Comparison of ENCODE assay signal across 28 cellular contexts in genomic region chr14:104080557-104081492, GRCh38. TPM values are rescaled to one million over a fixed set of nuclear protein-coding genes. Genes with fewer than 3 reads are reported as not detected.
A peak's percentile ranks its signal among the peaks of the same experiment; 100 is the strongest.
DNase-seq lines count a peak whose midpoint lies in the region; ATAC-seq and TF ChIP-seq lines count a peak whose summit lies in the region.
"Had no signal": no experiment of that assay in that cellular context is flagged by ENCODE, and none has a peak within 500 bp of the region (broad histone marks: within the 10 kb centered on the region; RNA-seq: fewer than 3 reads in every experiment).

No MANE protein-coding gene starts in this region.

- ATAC-seq in Right ventricle myocardium superior (ENCODE audit: poor library complexity) (no peak), heart right ventricle (no peak), GM18511 (IDR thresholded peaks at IDR 0.05; ENCODE audit: unreplicated experiment) (no peak)
- no peak for ATAC-seq in CD4-positive, alpha-beta T cell (ENCODE audit: poor library complexity)
- ATAC-seq: heart left ventricle; stimulated activated effector memory CD8-positive, alpha-beta T cell treated with anti-CD3 and anti-CD28 coated beads, Interleukin-12 subunit alpha, Interleukin-12 subunit beta, amount 100 ng/mL, for 72 hours had no signal

- no peak overlapping the region for H3K27ac Mint-ChIP-seq in CD14-positive monocyte
- no peak overlapping the region for H3K27ac Mint-ChIP-seq in CD4-positive, alpha-beta T cell
- H3K27ac Mint-ChIP-seq: activated naive CD8-positive, alpha-beta T cell treated with anti-CD3 and anti-CD28 coated beads for 36 hours; IgD-negative memory B cell; naive B cell; stimulated activated effector memory CD8-positive, alpha-beta T cell treated with anti-CD3 and anti-CD28 coated beads, Interleukin-12 subunit alpha, Interleukin-12 subunit beta, amount 100 ng/mL, for 72 hours had no signal

- DNase-seq in Right ventricle myocardium superior (peak; percentile 40), heart right ventricle (no peak), astrocyte of the hippocampus (ENCODE audit: low read depth, low spot score) (peak; percentile 0), CD14-positive monocyte (ENCODE audit: low spot score) (no peak), amniotic stem cell (lab: John Stamatoyannopoulos, UW) (no peak)
- no peak for DNase-seq in CD4-positive, alpha-beta T cell
- DNase-seq: activated effector memory CD4-positive, alpha-beta T cell treated with Interleukin-2 at 50 U/mL for 16 hours; activated naive CD8-positive, alpha-beta T cell treated with anti-CD3 and anti-CD28 coated beads for 36 hours; effector CD4-positive, alpha-beta T cell; EL; heart left ventricle; mesenchymal stem cell; naive B cell; NCI-H526 treated with DMSO at 0.1 percent for 48 hours; OCI-M1; spleen; stimulated activated CD4-positive, alpha-beta T cell treated with anti-CD3 and anti-CD28 coated beads, Interleukin-2, amount 100 ng/mL, for 48 hours; T1000 had no signal

- CTCF ChIA-PET in CD4-positive, alpha-beta T cell (lab: Charles Lee): no interaction called here

- 92 to 94% methylated on average over 26 of the region's 26 CpGs for WGBS in heart right ventricle, 2 donors

- POLR2A ChIA-PET in CD4-positive, alpha-beta T cell (lab: Charles Lee): no interaction called here

- no peaks in the 10 kb centered on the region for H3K36me3 ChIP-seq in heart right ventricle
- no peaks in the 10 kb centered on the region for H3K36me3 ChIP-seq in mucosa of rectum (ENCODE audit: control insufficient read depth in 2 of 2, insufficient read depth in 2 of 2, low read length in 2 of 2)
- H3K36me3 ChIP-seq: heart left ventricle, ovary, spleen, suprapubic skin, vagina had no signal

- no peak overlapping the region for H3K4me3 Mint-ChIP-seq in CD14-positive monocyte
- H3K4me3 Mint-ChIP-seq in CD4-positive, alpha-beta T cell: no peak overlapping the region
- H3K4me3 Mint-ChIP-seq: activated naive CD8-positive, alpha-beta T cell treated with anti-CD3 and anti-CD28 coated beads for 36 hours; stimulated activated effector memory CD8-positive, alpha-beta T cell treated with anti-CD3 and anti-CD28 coated beads, Interleukin-12 subunit alpha, Interleukin-12 subunit beta, amount 100 ng/mL, for 72 hours had no signal

- H3K27me3 ChIP-seq in heart right ventricle: peaks cover 2 to 27% (median 9%) of the 10 kb centered on the region in 7 donors
- no peaks in the 10 kb centered on the region for H3K27me3 ChIP-seq in mucosa of rectum (ENCODE audit: control insufficient read depth in 2 of 2, insufficient read depth in 2 of 2, low read length in 2 of 2)
- peaks cover 2% of the 10 kb centered on the region for H3K27me3 ChIP-seq in CD4-positive, alpha-beta T cell (ENCODE audit: control insufficient read depth, insufficient read depth, low read length)
- H3K27me3 ChIP-seq: ovary, vagina had no signal

- intact Hi-C loops in Right ventricle myocardium superior (cut with DNase I): no loop called here
- intact Hi-C loops in heart right ventricle (cut with DNase I): loop anchor here in 1 of 10 donors (5.0 kb wide), 1 partner anchor 46 kb away; no protein-coding TSS in a partner anchor
- intact Hi-C loops in CD14-positive monocyte (cut with micrococcal nuclease): no loop called here
- intact Hi-C loops in CD4-positive, alpha-beta T cell (cut with DNase I, micrococcal nuclease): no loop called here

- H3K4me1 ChIP-seq in heart right ventricle (peaks cover 0 to 23% (median 11%) of the 10 kb centered on the region in 9 donors), mucosa of rectum (ENCODE audit: control insufficient read depth in 2 of 2, insufficient read depth in 2 of 2, low read length in 2 of 2) (peaks cover 45 to 54% of the 10 kb centered on the region in 2 donors)

- no peak for TF ChIP-seq CTCF in heart right ventricle (IDR thresholded peaks at IDR 0.05)
- TF ChIP-seq CTCF in CD14-positive monocyte (IDR thresholded peaks at IDR 0.05): no peak
- TF ChIP-seq CTCF in CD4-positive, alpha-beta T cell (IDR thresholded peaks at IDR 0.05): no peak

- H3K9me3 ChIP-seq in heart right ventricle (no peaks in the 10 kb centered on the region), mucosa of rectum (ENCODE audit: control insufficient read depth in 2 of 2, low read length in 2 of 2) (no peaks in the 10 kb centered on the region)
- no peaks in the 10 kb centered on the region for H3K9me3 ChIP-seq in CD4-positive, alpha-beta T cell (ENCODE audit: control insufficient read depth, low read length)
- H3K9me3 ChIP-seq: heart left ventricle, ovary, spleen, suprapubic skin, vagina had no signal

- H3K9ac ChIP-seq in mucosa of rectum (ENCODE audit: low read depth in 1 of 2, low read length in 2 of 2): peak overlapping the region; percentile 63 to 80

- H3K4me1 Mint-ChIP-seq in CD14-positive monocyte: peaks cover 2% of the 10 kb centered on the region
- H3K4me1 Mint-ChIP-seq in CD4-positive, alpha-beta T cell (ENCODE audit: low read depth): peaks cover 20% of the 10 kb centered on the region

- H3K27me3 Mint-ChIP-seq in CD14-positive monocyte (ENCODE audit: low read depth in 3 of 3): peaks cover 12 to 29% (median 28%) of the 10 kb centered on the region in 3 donors
- peaks cover 22% of the 10 kb centered on the region for H3K27me3 Mint-ChIP-seq in CD4-positive, alpha-beta T cell

- H3K4me3 ChIP-seq in heart right ventricle (no peak overlapping the region), mucosa of rectum (ENCODE audit: low read length in 2 of 2) (peak overlapping the region; percentile 55 to 57)
- H3K4me3 ChIP-seq: heart left ventricle, ovary, spleen, suprapubic skin, vagina had no signal

- H3K27ac ChIP-seq in heart right ventricle (no peak overlapping the region), mucosa of rectum (ENCODE audit: low read depth in 2 of 2, low read length in 2 of 2) (peak overlapping the region; percentile 86 to 89)
- no peak overlapping the region for H3K27ac ChIP-seq in CD4-positive, alpha-beta T cell (ENCODE audit: low read depth, low read length)
- H3K27ac ChIP-seq: C4-2B, heart left ventricle, ovary, spleen, suprapubic skin, vagina had no signal

- no peaks in the 10 kb centered on the region for H3K36me3 Mint-ChIP-seq in CD14-positive monocyte
- no peaks in the 10 kb centered on the region for H3K36me3 Mint-ChIP-seq in CD4-positive, alpha-beta T cell (ENCODE audit: low read depth)
- H3K36me3 Mint-ChIP-seq: activated naive CD8-positive, alpha-beta T cell treated with anti-CD3 and anti-CD28 coated beads for 36 hours; naive B cell; stimulated activated effector memory CD8-positive, alpha-beta T cell treated with anti-CD3 and anti-CD28 coated beads, Interleukin-12 subunit alpha, Interleukin-12 subunit beta, amount 100 ng/mL, for 72 hours had no signal

- peaks cover 0 to 5% (median 0%) of the 10 kb centered on the region in 7 donors for H3K9me3 Mint-ChIP-seq in CD14-positive monocyte
- no peaks in the 10 kb centered on the region for H3K9me3 Mint-ChIP-seq in CD4-positive, alpha-beta T cell
- H3K9me3 Mint-ChIP-seq: activated naive CD8-positive, alpha-beta T cell treated with anti-CD3 and anti-CD28 coated beads for 36 hours; IgD-negative memory B cell; naive B cell; stimulated activated effector memory CD8-positive, alpha-beta T cell treated with anti-CD3 and anti-CD28 coated beads, Interleukin-12 subunit alpha, Interleukin-12 subunit beta, amount 100 ng/mL, for 72 hours had no signal

RNA-seq across cellular contexts. Expression of gene ASPG, which starts 4.7 kb away (rescaled TPM):
- total RNA-seq in Right ventricle myocardium superior (44.1 TPM), heart right ventricle (10 to 100 TPM in 8 of 10 donors, 1 to 10 TPM in 2; 6.0 to 32.0 (median 16.3) TPM)
- polyA plus RNA-seq in heart right ventricle (10 to 100 TPM in 1 of 2 donors, 1 to 10 TPM in 1; 2.8 to 13.8 TPM), CD14-positive monocyte (not detected)
- not detected for total RNA-seq in CD4-positive, alpha-beta T cell
- total RNA-seq: activated naive CD8-positive, alpha-beta T cell treated with anti-CD3 and anti-CD28 coated beads for 36 hours; epithelial cell of proximal tubule; fibroblast of villous mesenchyme had no signal
- polyA plus RNA-seq: IgD-negative memory B cell had no signal

RNA-seq across cellular contexts. Expression of gene KIF26A, which starts 57.6 kb away (rescaled TPM):
- total RNA-seq in Right ventricle myocardium superior (6.3 TPM), heart right ventricle (10 to 100 TPM in 1 of 10 donors, 1 to 10 TPM in 9; 5.7 to 12.2 (median 6.7) TPM)
- polyA plus RNA-seq in heart right ventricle (1 to 10 TPM; 4.1 to 5.9 TPM), CD14-positive monocyte (not detected)
- total RNA-seq in CD4-positive, alpha-beta T cell: under 1 TPM; 0.25 to 0.31 TPM
- polyA plus RNA-seq: IgD-negative memory B cell had no signal

Comparison
In these comparisons a context has a peak if more than half of its experiments do, and no peak if none do; other contexts are left out.
1. DNase-seq: peak in Right ventricle myocardium superior (single experiment) and astrocyte of the hippocampus (single experiment); none in heart right ventricle (0 of 2), CD14-positive monocyte (single experiment), amniotic stem cell (single experiment) and CD4-positive, alpha-beta T cell (0 of 10).
2. H3K27ac ChIP-seq: peak in mucosa of rectum (2 of 2); none in heart right ventricle (0 of 10) and CD4-positive, alpha-beta T cell (single experiment).
3. H3K4me3 ChIP-seq: peak in mucosa of rectum (2 of 2); none in heart right ventricle (0 of 10).
4. RNA of gene ASPG, which starts 4.7 kb away (total RNA-seq): 44.1 TPM in Right ventricle myocardium superior (single experiment) and 6.0 to 32.0 TPM in heart right ventricle; not detected in CD4-positive, alpha-beta T cell; every median in the first group is over 4 times any median in the second.